ENCODE assay signal across 27 cellular contexts in the genomic region with DNA sequence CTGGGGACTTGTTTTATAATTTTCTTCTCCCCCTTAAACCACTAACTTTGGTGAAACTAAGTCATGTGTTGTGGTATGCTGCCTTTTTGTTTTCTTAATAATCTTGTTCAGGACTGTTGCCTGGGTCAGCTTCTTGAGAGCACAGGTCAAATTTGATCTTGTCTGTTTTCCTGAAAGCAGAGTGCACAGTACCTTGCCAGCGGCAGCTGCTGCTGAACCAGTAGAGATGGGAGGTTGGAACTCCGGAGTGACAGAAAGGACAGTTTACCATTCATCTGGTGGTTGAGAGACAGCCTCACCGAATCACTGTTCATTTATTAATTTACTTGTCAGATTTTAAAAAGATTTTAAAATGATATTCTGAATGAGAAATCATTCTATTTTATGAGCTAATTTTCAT.
DNase-seq lines count a peak whose midpoint lies in the region; ATAC-seq, FAIRE-seq and TF ChIP-seq lines count a peak whose summit lies in the region.
"Had no signal": no experiment of that assay in that cellular context is flagged by ENCODE, and none has a peak within 500 bp of the region (broad histone marks: within the 10 kb centered on the region; RNA-seq: fewer than 3 reads in every experiment).

No MANE protein-coding gene starts in this region.

- no peaks in the 10 kb centered on the region for H4K20me1 ChIP-seq in GM23338 (replicated peaks; ENCODE audit: insufficient read depth)
- H4K20me1 ChIP-seq in H9 (ENCODE audit: control insufficient read depth, insufficient read depth, insufficient read length): no peaks in the 10 kb centered on the region
- H4K20me1 ChIP-seq in K562 (replicated peaks; ENCODE audit: control insufficient read depth, insufficient read depth, low read length): no peaks in the 10 kb centered on the region
- no peaks in the 10 kb centered on the region for H4K20me1 ChIP-seq in endothelial cell of umbilical vein (replicated peaks; ENCODE audit: control insufficient read depth, extremely low read depth, insufficient read depth, low read length)
- H4K20me1 ChIP-seq: BLaER1 treated with 17β-estradiol and CSF1 and Interleukin-3, amounts not matched to agents 10 nM and 100 nM had no signal

- H3K79me1 ChIP-seq in H9 (ENCODE audit: insufficient read depth, low read depth, low read length, poor library complexity, severe bottlenecking): no peaks in the 10 kb centered on the region

- H3K4me1 ChIP-seq in GM23338 (ENCODE audit: insufficient read depth): 0 out of 2 replicates have a peak, but pooled peaks cover 12% of the 10 kb centered on the region
- H3K4me1 ChIP-seq in H9 (ENCODE audit: insufficient read depth, low read length): peaks cover 3% of the 10 kb centered on the region; the same call in 1 of the 2 replicates
- no peaks in the 10 kb centered on the region for H3K4me1 ChIP-seq in K562 (replicated peaks in 1 of 2; ENCODE audit: control insufficient read depth in 2 of 2, insufficient read depth in 2 of 2, low read length in 2 of 2)
- H3K4me1 ChIP-seq in endothelial cell of umbilical vein (ENCODE audit: control insufficient read depth, extremely low read depth, insufficient read depth, low read length): no peaks in the 10 kb centered on the region
- H3K4me1 ChIP-seq: A549 had no signal

- H3K4me1 Mint-ChIP-seq in GM23338 (peaks cover 15% of the 10 kb centered on the region), H9 (peaks cover 8% of the 10 kb centered on the region in 2 experiments)
- H3K4me1 Mint-ChIP-seq: B cell had no signal

- POLR2A ChIA-PET in K562 (lab: Yijun Ruan, JAX): interaction anchor here (0.8 to 1.1 kb wide), 3 partner anchors 20 to 125 kb away, joined by 3 to 4 read pairs (median 3); a partner anchor contains a TSS
- POLR2A ChIA-PET in endothelial cell of umbilical vein (lab: Charles Lee): no interaction called here

- no peak overlapping the region for H3K9ac ChIP-seq in H9 (ENCODE audit: extremely low read depth, insufficient read length, low read length)
- H3K9ac ChIP-seq in K562 (ENCODE audit: insufficient read depth in 1 of 2, low read depth in 2 of 2, low read length in 2 of 2): no peak overlapping the region
- no peak overlapping the region for H3K9ac ChIP-seq in endothelial cell of umbilical vein (replicated peaks; ENCODE audit: extremely low read depth, insufficient read depth, low read length)
- H3K9ac ChIP-seq: BLaER1 treated with 17β-estradiol and CSF1 and Interleukin-3, amounts not matched to agents 10 nM and 100 nM had no signal

- ATAC-seq in GM23338 (no peak), K562 (no peak)
- ATAC-seq: A549; CD8-positive, alpha-beta T cell; GM12878 had no signal

- H3K36me3 Mint-ChIP-seq in GM23338 (ENCODE audit: low read depth) (peaks cover 4% of the 10 kb centered on the region; the same call in 2 of the 3 replicates), H9 (ENCODE audit: insufficient read depth in 1 of 3, low read depth in 3 of 3) (peaks cover 5 to 10% (median 8%) of the 10 kb centered on the region in 3 experiments; a peak in 5 of 7 replicates)

- no peak overlapping the region for H3K18ac ChIP-seq in H9 (ENCODE audit: insufficient read length, low read depth, low read length)

- no peak overlapping the region for H4K5ac ChIP-seq in H9 (ENCODE audit: insufficient read length, low read depth, low read length)

- H3K4ac ChIP-seq in H9 (ENCODE audit: low read depth, low read length): no peak overlapping the region

- H2BK12ac ChIP-seq in H9 (ENCODE audit: insufficient read length, low read depth, low read length): no peak overlapping the region

- no peak overlapping the region for H3K23ac ChIP-seq in H9 (ENCODE audit: insufficient read length, low read depth, low read length)

- H3F3A ChIP-seq in GM23338 (replicated peaks; ENCODE audit: low read depth): no peaks in the 10 kb centered on the region

- no peak overlapping the region for H3K56ac ChIP-seq in H9 (ENCODE audit: insufficient read length, low read depth, low read length)

- no CpG with 5 or more reads among the region's 3 CpGs for WGBS in H9 (ENCODE audit: extremely low coverage, insufficient read length, low lambda C conversion rate)
- 75% methylated on average over 3 of the region's 3 CpGs for WGBS in K562 (ENCODE audit: insufficient coverage, low coverage, missing lambda C conversion rate)

- TF ChIP-seq CTCF in GM23338 (conservative IDR thresholded peaks at IDR 0.05; ENCODE audit: low read depth in 2 of 2): no peak
- no peak for TF ChIP-seq CTCF in H9 (conservative IDR thresholded peaks at IDR 0.05)
- TF ChIP-seq CTCF in K562 (IDR thresholded peaks at IDR 0.05 in 2 of 3, conservative IDR thresholded peaks at IDR 0.05 in 1 of 3; ENCODE audit: insufficient read depth in 2 of 3, low read depth in 1 of 3, low read length in 3 of 3): no peak
- no peak for TF ChIP-seq CTCF in endothelial cell of umbilical vein (IDR thresholded peaks at IDR 0.05; ENCODE audit: extremely low read depth in 1 of 2, insufficient read depth in 1 of 2, low read depth in 1 of 2, low read length in 2 of 2)
- TF ChIP-seq CTCF in dorsolateral prefrontal cortex (IDR thresholded peaks at IDR 0.05 in 54 of 56, conservative IDR thresholded peaks at IDR 0.05 in 2 of 56; ENCODE audit: low read depth in 1 of 56, partially characterized antibody in 56 of 56): no peak

- H3K4me3 ChIP-seq in GM23338: no peak overlapping the region
- H3K4me3 ChIP-seq in K562: no peak overlapping the region
- H3K4me3 ChIP-seq in endothelial cell of umbilical vein (replicated peaks in 1 of 3; ENCODE audit: insufficient read depth in 1 of 3, low read depth in 1 of 3, low read length in 3 of 3): no peak overlapping the region
- no peak overlapping the region for H3K4me3 ChIP-seq in dorsolateral prefrontal cortex
- H3K4me3 ChIP-seq: A549; BLaER1 treated with 17β-estradiol and CSF1 and Interleukin-3, amounts not matched to agents 10 nM and 100 nM; GM12878 had no signal

- H3K9me3 ChIP-seq in H9 (ENCODE audit: control insufficient read depth, low read depth, low read length): no peaks in the 10 kb centered on the region
- H3K9me3 ChIP-seq in K562 (replicated peaks; ENCODE audit: control insufficient read depth, insufficient read depth, low read depth, low read length): no peaks in the 10 kb centered on the region
- no peaks in the 10 kb centered on the region for H3K9me3 ChIP-seq in endothelial cell of umbilical vein (replicated peaks; ENCODE audit: control insufficient read depth, insufficient read depth, low read length)
- H3K9me3 ChIP-seq: A549; BLaER1 treated with 17β-estradiol and CSF1 and Interleukin-3, amounts not matched to agents 10 nM and 100 nM had no signal

- CTCF ChIA-PET in K562 (lab: Yijun Ruan, JAX; ENCODE audit: low intra/inter-chr PET ratio): no interaction called here
- CTCF ChIA-PET in endothelial cell of umbilical vein (lab: Charles Lee): no interaction called here

- H3T11ph ChIP-seq in H9 (ENCODE audit: low read length): no peak overlapping the region

- H3K27ac ChIP-seq in GM23338 (ENCODE audit: low read depth) (no peak overlapping the region), H9 (ENCODE audit: insufficient read length, low read depth, low read length) (no peak overlapping the region), K562 (ENCODE audit: extremely low read depth, low read depth, low read length) (no peak overlapping the region), endothelial cell of umbilical vein (ENCODE audit: insufficient read depth, low read depth, low read length) (no peak overlapping the region), dorsolateral prefrontal cortex (no peak overlapping the region)
- H3K27ac ChIP-seq: 22Rv1; A549; BLaER1 treated with 17β-estradiol and CSF1 and Interleukin-3, amounts not matched to agents 10 nM and 100 nM; C4-2B had no signal

- H3K27me3 ChIP-seq in GM23338 (ENCODE audit: insufficient read depth): no peaks in the 10 kb centered on the region
- H3K27me3 ChIP-seq in H9 (ENCODE audit: insufficient read depth, low read length): no peaks in the 10 kb centered on the region
- H3K27me3 ChIP-seq in K562 (ENCODE audit: control insufficient read depth in 2 of 2, insufficient read depth in 2 of 2, low read length in 2 of 2): no peaks in the 10 kb centered on the region
- no peaks in the 10 kb centered on the region for H3K27me3 ChIP-seq in endothelial cell of umbilical vein (ENCODE audit: control insufficient read depth in 2 of 2, insufficient read depth in 2 of 2, low read length in 2 of 2)
- H3K27me3 ChIP-seq in dorsolateral prefrontal cortex: no peaks in the 10 kb centered on the region
- H3K27me3 ChIP-seq: BLaER1 treated with 17β-estradiol and CSF1 and Interleukin-3, amounts not matched to agents 10 nM and 100 nM had no signal

- H2BK120ac ChIP-seq in H9 (ENCODE audit: low read depth, low read length, poor library complexity, severe bottlenecking): no peak overlapping the region

- no peaks in the 10 kb centered on the region for H3K79me2 ChIP-seq in GM23338 (replicated peaks; ENCODE audit: insufficient read depth)
- no peaks in the 10 kb centered on the region for H3K79me2 ChIP-seq in H9 (ENCODE audit: insufficient read depth, low read length)
- no peaks in the 10 kb centered on the region for H3K79me2 ChIP-seq in K562 (ENCODE audit: control insufficient read depth, insufficient read depth, low read length)
- H3K79me2 ChIP-seq in endothelial cell of umbilical vein (ENCODE audit: control insufficient read depth, insufficient read depth, low read length): no peaks in the 10 kb centered on the region

- no peak for TF ChIP-seq EP300 in K562 (IDR thresholded peaks at IDR 0.05; ENCODE audit: low read length)

- H3K36me3 ChIP-seq in GM23338 (ENCODE audit: insufficient read depth) (no peaks in the 10 kb centered on the region), K562 (ENCODE audit: control insufficient read depth, insufficient read depth, low read length) (peaks cover 35% of the 10 kb centered on the region), endothelial cell of umbilical vein (ENCODE audit: control insufficient read depth in 2 of 2, extremely low read depth in 1 of 2, insufficient read depth in 2 of 2, low read length in 2 of 2) (peaks cover 2 to 4% of the 10 kb centered on the region in 2 experiments)

- intact Hi-C loops in K562 (cut with micrococcal nuclease): no loop called here
- intact Hi-C loops in endothelial cell of umbilical vein (cut with micrococcal nuclease): no loop called here
- intact Hi-C loops in dorsolateral prefrontal cortex (cut with DNase I): no loop called here

- H2AK5ac ChIP-seq in H9 (ENCODE audit: insufficient read length, low read length): no peak overlapping the region

- no peaks in the 10 kb centered on the region for H3K23me2 ChIP-seq in H9 (ENCODE audit: insufficient read length, low read depth, low read length, poor library complexity, severe bottlenecking)

- in situ Hi-C loops in K562 (cut with MboI): no loop called here

- TF ChIP-seq POLR2A in K562 (conservative IDR thresholded peaks at IDR 0.05) (no peak), endothelial cell of umbilical vein (IDR thresholded peaks at IDR 0.05; ENCODE audit: low read depth, low read length) (no peak)

- H3K9me1 ChIP-seq in K562 (ENCODE audit: control insufficient read depth, insufficient read depth, low read length) (no peaks in the 10 kb centered on the region), endothelial cell of umbilical vein (replicated peaks; ENCODE audit: control insufficient read depth, extremely low read depth, insufficient read depth, low read length) (no peaks in the 10 kb centered on the region)

- no peak overlapping the region for H4K91ac ChIP-seq in H9 (ENCODE audit: insufficient read length, low read depth, low read length)

- H3K27ac Mint-ChIP-seq in GM23338: 0 out of 2 replicates have a peak overlapping the region, but pooled peaks have one; percentile 17
- H3K27ac Mint-ChIP-seq in H9: peak overlapping the region in 2 of 3 experiments; percentile 7 to 9; a peak in 2 of 7 replicates
- H3K27ac Mint-ChIP-seq: B cell; CD4-positive, alpha-beta T cell; CD8-positive, alpha-beta T cell had no signal

- H2BK5ac ChIP-seq in H9 (ENCODE audit: insufficient read length, low read length): no peak overlapping the region

- BruUV-seq in K562 (replicated peaks; lab: Mats Ljungman, UMichigan) (no TSS peak), endothelial cell of umbilical vein (replicated peaks; lab: Mats Ljungman, UMichigan) (no TSS peak)

- TF ChIP-seq RAD21 in K562 (CRISPR knock-in tag; conservative IDR thresholded peaks at IDR 0.05 in 1 of 2, IDR thresholded peaks at IDR 0.05 in 1 of 2): no peak

- no peak overlapping the region for H4K8ac ChIP-seq in H9 (replicated peaks; ENCODE audit: insufficient read length, low read depth, low read length)

- no peak overlapping the region for H2BK20ac ChIP-seq in H9 (ENCODE audit: low read depth, low read length, poor library complexity, severe bottlenecking)

- H3K4me2 ChIP-seq in GM23338 (no peak overlapping the region), H9 (ENCODE audit: insufficient read depth, insufficient read length, low read length) (no peak overlapping the region), K562 (ENCODE audit: insufficient read depth, low read length) (no peak overlapping the region), endothelial cell of umbilical vein (ENCODE audit: insufficient read depth, low read length) (no peak overlapping the region)
- H3K4me2 ChIP-seq: A549; BLaER1 treated with 17β-estradiol and CSF1 and Interleukin-3, amounts not matched to agents 10 nM and 100 nM had no signal

- H3K9me3 Mint-ChIP-seq in GM23338: no peaks in the 10 kb centered on the region
- no peaks in the 10 kb centered on the region for H3K9me3 Mint-ChIP-seq in H9
- H3K9me3 Mint-ChIP-seq: CD4-positive, alpha-beta T cell; CD8-positive, alpha-beta T cell had no signal

- no peak overlapping the region for H2AFZ ChIP-seq in GM23338
- no peak overlapping the region for H2AFZ ChIP-seq in H9 (ENCODE audit: low read length)
- H2AFZ ChIP-seq in K562 (ENCODE audit: low read depth, low read length): no peak overlapping the region
- no peak overlapping the region for H2AFZ ChIP-seq in endothelial cell of umbilical vein (ENCODE audit: low read depth, low read length)

- dilution Hi-C loops in endothelial cell of umbilical vein (cut with MboI; ENCODE audit: extremely low pct_ligation_motif_present, low sequenced_read_pairs): no loop called here

- H3K4me3 Mint-ChIP-seq in GM23338: no peak overlapping the region
- no peak overlapping the region for H3K4me3 Mint-ChIP-seq in H9
- H3K4me3 Mint-ChIP-seq: B cell; CD4-positive, alpha-beta T cell; CD8-positive, alpha-beta T cell had no signal

- H3K27me3 Mint-ChIP-seq in GM23338 (ENCODE audit: insufficient read depth, low read depth, poor library complexity) (no peaks in the 10 kb centered on the region), H9 (ENCODE audit: low read depth) (no peaks in the 10 kb centered on the region; the same call in 1 of the 2 replicates)
- H3K27me3 Mint-ChIP-seq: B cell; CD4-positive, alpha-beta T cell had no signal

- FAIRE-seq in K562 (lab: Jason Lieb, UNC) (peak; percentile 15), endothelial cell of umbilical vein (lab: Jason Lieb, UNC) (peak; percentile 47)
- FAIRE-seq: A549, GM12878, GM12892, GM18507 had no signal

- H2BK15ac ChIP-seq in H9 (ENCODE audit: low read depth, low read length): no peak overlapping the region

- H3K9me2 ChIP-seq in GM23338 (ENCODE audit: insufficient read depth): no peaks in the 10 kb centered on the region

- DNase-seq in GM23338 (ENCODE audit: low spot score) (no peak), H9 (no peak), K562 (ENCODE audit: extremely low read depth in 1 of 4, low spot score in 3 of 4) (no peak), endothelial cell of umbilical vein (ENCODE audit: low read depth, low spot score) (no peak), superior temporal gyrus (ENCODE audit: extremely low spot score) (no peak), dorsolateral prefrontal cortex (no peak), COLO668 (lab: John Stamatoyannopoulos, UW; ENCODE audit: unreplicated experiment) (no peak)
- DNase-seq in stimulated activated naive CD4-positive, alpha-beta T cell (lab: John Stamatoyannopoulos, UW): no peak
- DNase-seq: AML-193; CD4-positive, alpha-beta T cell; CD8-positive, alpha-beta T cell; COR-L47; DMS 273 treated with DMSO at 0.1 percent for 48 hours; DMS153; DMS53; DMS79; DND-41; EL; GDM1 had no signal

- H3K14ac ChIP-seq in H9 (ENCODE audit: insufficient read depth, low read length): no peak overlapping the region
